ENCODE assay signal across 20 cellular contexts in the genomic region with DNA sequence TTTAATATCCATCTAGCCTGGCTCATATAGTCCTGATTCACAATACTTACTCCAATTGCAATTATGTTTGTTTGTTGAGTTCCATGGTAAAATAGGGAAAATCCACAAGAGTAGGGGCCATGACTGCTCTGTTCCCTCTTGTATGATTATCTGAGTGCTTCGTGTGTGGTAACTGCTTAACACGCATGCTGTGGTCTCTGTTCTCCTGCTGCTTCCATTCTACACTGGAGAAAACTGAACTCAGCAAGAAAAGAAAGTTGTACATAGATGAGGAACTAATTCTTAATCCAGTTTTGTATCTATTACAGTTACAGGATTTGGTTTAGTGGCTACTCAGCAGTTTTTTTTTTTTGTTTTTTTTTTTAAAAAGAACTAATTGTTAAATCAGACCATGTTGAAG.
"Had no signal": no experiment of that assay in that cellular context is flagged by ENCODE, and none has a peak within 500 bp of the region (broad histone marks: within the 10 kb centered on the region; RNA-seq: fewer than 3 reads in every experiment).

No MANE protein-coding gene starts in this region.

- H3K9me3 Mint-ChIP-seq: central memory CD8-positive, alpha-beta T cell; immature natural killer cell; neural crest cell had no signal

- H3K4me1 Mint-ChIP-seq: neural crest cell had no signal

- DNase-seq: activated CD4-positive, alpha-beta T cell treated with anti-CD3 and anti-CD28 coated beads for 4 hours; activated gamma-delta T cell treated with Interleukin-2 at 50 U/mL for 16 hours; aorta; colonic mucosa; erythroblast; foreskin melanocyte; head of caudate nucleus; immature natural killer cell; kidney glomerular epithelial cell; left ventricle myocardium superior; retina; SHP77 treated with DMSO at 0.1 percent for 48 hours; SK-N-SH; stimulated activated CD4-positive, alpha-beta T cell treated with anti-CD3 and anti-CD28 coated beads, Interleukin-12 subunit alpha, Interleukin-12 subunit beta, amount 100 ng/mL, for 4 hours; stimulated activated CD4-positive, alpha-beta T cell treated with anti-CD3 and anti-CD28 coated beads, Interleukin-1b, Interleukin-23, amount 100 ng/mL, for 48 hours; stimulated activated naive CD4-positive, alpha-beta T cell treated with Interleukin-2 at 50 U/mL for 16 hours; transverse colon; uterus had no signal

- ATAC-seq: left ventricle myocardium superior had no signal

- H3K4me3 Mint-ChIP-seq: central memory CD8-positive, alpha-beta T cell; immature natural killer cell; neural crest cell had no signal

- H3K27me3 Mint-ChIP-seq: central memory CD8-positive, alpha-beta T cell had no signal

- H3K36me3 Mint-ChIP-seq: immature natural killer cell had no signal
